In genomic region chr13:45410466-45410865, GRCh38 we compare ENCODE assay signal across 17 cellular contexts. TPM values are rescaled to one million over a fixed set of nuclear protein-coding genes. Genes with fewer than 3 reads are reported as not detected.
DNase-seq lines count a peak whose midpoint lies in the region; ATAC-seq and TF ChIP-seq lines count a peak whose summit lies in the region.
"Had no signal": no experiment of that assay in that cellular context is flagged by ENCODE, and none has a peak within 500 bp of the region (broad histone marks: within the 10 kb centered on the region; RNA-seq: fewer than 3 reads in every experiment).

No MANE protein-coding gene starts in this region.

- POLR2A ChIA-PET in activated CD8-positive, alpha-beta T cell treated with anti-CD3 and anti-CD28 coated beads, Interleukin-2, amount 10 ng/mL, durations not matched to agents 7 days and 5 days (lab: Charles Lee) = interaction anchor here (0.9 kb wide), 1 partner anchor 14 kb away, joined by 3 read pairs; no protein-coding TSS in a partner anchor
- POLR2A ChIA-PET in activated CD8-positive, alpha-beta T cell treated with anti-CD3 and anti-CD28 coated beads for 36 hours (lab: Charles Lee) = no interaction called here

- H3K36me3 Mint-ChIP-seq in activated CD8-positive, alpha-beta T cell treated with anti-CD3 and anti-CD28 coated beads, Interleukin-2, amount 10 ng/mL, durations not matched to agents 7 days and 5 days (ENCODE audit: low read depth) = peaks cover 34% of the 10 kb centered on the region
- H3K36me3 Mint-ChIP-seq in activated CD8-positive, alpha-beta T cell treated with anti-CD3 and anti-CD28 coated beads for 36 hours (ENCODE audit: low read depth) = peaks cover 25% of the 10 kb centered on the region

- H3K4me3 Mint-ChIP-seq in activated CD8-positive, alpha-beta T cell treated with anti-CD3 and anti-CD28 coated beads, Interleukin-2, amount 10 ng/mL, durations not matched to agents 7 days and 5 days = no peak overlapping the region
- H3K4me3 Mint-ChIP-seq in activated CD8-positive, alpha-beta T cell treated with anti-CD3 and anti-CD28 coated beads for 36 hours = no peak overlapping the region
- H3K4me3 Mint-ChIP-seq: CD8-positive, alpha-beta T cell; H9 had no signal

- peaks cover 20% of the 10 kb centered on the region for H3K4me1 Mint-ChIP-seq in activated CD8-positive, alpha-beta T cell treated with anti-CD3 and anti-CD28 coated beads, Interleukin-2, amount 10 ng/mL, durations not matched to agents 7 days and 5 days (ENCODE audit: low read depth)
- peaks cover 28% of the 10 kb centered on the region for H3K4me1 Mint-ChIP-seq in activated CD8-positive, alpha-beta T cell treated with anti-CD3 and anti-CD28 coated beads for 36 hours (ENCODE audit: low read depth)

- TF ChIP-seq POLR2A in esophagus muscularis mucosa (IDR thresholded peaks at IDR 0.05; ENCODE audit: low read depth) = no peak

- intact Hi-C loops in activated CD8-positive, alpha-beta T cell treated with anti-CD3 and anti-CD28 coated beads for 36 hours (cut with micrococcal nuclease) = no loop called here
- intact Hi-C loops in esophagus muscularis mucosa (cut with DNase I) = no loop called here
- intact Hi-C loops in psoas muscle (cut with DNase I) = no loop called here

- no peak overlapping the region for H3K27ac Mint-ChIP-seq in activated CD8-positive, alpha-beta T cell treated with anti-CD3 and anti-CD28 coated beads, Interleukin-2, amount 10 ng/mL, durations not matched to agents 7 days and 5 days
- H3K27ac Mint-ChIP-seq in activated CD8-positive, alpha-beta T cell treated with anti-CD3 and anti-CD28 coated beads for 36 hours = no peak overlapping the region
- H3K27ac Mint-ChIP-seq: CD8-positive, alpha-beta T cell had no signal

- no peaks in the 10 kb centered on the region for H3K9me3 Mint-ChIP-seq in activated CD8-positive, alpha-beta T cell treated with anti-CD3 and anti-CD28 coated beads, Interleukin-2, amount 10 ng/mL, durations not matched to agents 7 days and 5 days (ENCODE audit: insufficient read depth)
- H3K9me3 Mint-ChIP-seq in activated CD8-positive, alpha-beta T cell treated with anti-CD3 and anti-CD28 coated beads for 36 hours = no peaks in the 10 kb centered on the region
- H3K9me3 Mint-ChIP-seq: CD8-positive, alpha-beta T cell; H9 had no signal

- no peaks in the 10 kb centered on the region for H3K27me3 Mint-ChIP-seq in activated CD8-positive, alpha-beta T cell treated with anti-CD3 and anti-CD28 coated beads, Interleukin-2, amount 10 ng/mL, durations not matched to agents 7 days and 5 days (ENCODE audit: low read depth)
- H3K27me3 Mint-ChIP-seq in activated CD8-positive, alpha-beta T cell treated with anti-CD3 and anti-CD28 coated beads for 36 hours = no peaks in the 10 kb centered on the region

- H3K4me3 ChIP-seq in esophagus muscularis mucosa = no peak overlapping the region
- H3K4me3 ChIP-seq in psoas muscle = no peak overlapping the region
- H3K4me3 ChIP-seq: A549 had no signal

- no peak for TF ChIP-seq CTCF in activated CD8-positive, alpha-beta T cell treated with anti-CD3 and anti-CD28 coated beads for 36 hours (IDR thresholded peaks at IDR 0.05)
- no peak for TF ChIP-seq CTCF in esophagus muscularis mucosa (IDR thresholded peaks at IDR 0.05)
- TF ChIP-seq CTCF in psoas muscle (IDR thresholded peaks at IDR 0.05) = no peak

- CTCF ChIA-PET in activated CD8-positive, alpha-beta T cell treated with anti-CD3 and anti-CD28 coated beads, Interleukin-2, amount 10 ng/mL, durations not matched to agents 7 days and 5 days (lab: Charles Lee) = interaction anchor here (3.2 kb wide), 1 partner anchor 11 kb away, joined by 13 read pairs; no protein-coding TSS in a partner anchor
- CTCF ChIA-PET in activated CD8-positive, alpha-beta T cell treated with anti-CD3 and anti-CD28 coated beads for 36 hours (lab: Charles Lee) = interaction anchor here (1.1 kb wide), 1 partner anchor 40 kb away, joined by 3 read pairs; no protein-coding TSS in a partner anchor

- ATAC-seq in activated CD8-positive, alpha-beta T cell treated with anti-CD3 and anti-CD28 coated beads, Interleukin-2, amount 10 ng/mL, durations not matched to agents 7 days and 5 days = no peak
- ATAC-seq in activated CD8-positive, alpha-beta T cell treated with anti-CD3 and anti-CD28 coated beads for 36 hours = no peak
- no peak for ATAC-seq in psoas muscle
- no peak for ATAC-seq in GM18867 (IDR thresholded peaks at IDR 0.05; ENCODE audit: unreplicated experiment)
- no peak for ATAC-seq in GM21515 (IDR thresholded peaks at IDR 0.05; ENCODE audit: unreplicated experiment)
- ATAC-seq: A549; CD8-positive, alpha-beta T cell had no signal

- WGBS in esophagus muscularis mucosa = 92% methylated on average over 12 of the region's 12 CpGs
- 91 to 96% (median 92%) methylated on average over 12 of the region's 12 CpGs for WGBS in psoas muscle, 3 donors

- H3K27ac ChIP-seq in esophagus muscularis mucosa (replicated peaks in 1 of 4) (no peak overlapping the region), psoas muscle (peak overlapping the region; percentile 84)
- H3K27ac ChIP-seq: 22Rv1, A549, C4-2B had no signal

- TF ChIP-seq EP300 in esophagus muscularis mucosa (IDR thresholded peaks at IDR 0.05) = no peak

- H3K36me3 ChIP-seq in esophagus muscularis mucosa (peaks cover 28 to 56% (median 47%) of the 10 kb centered on the region in 4 donors), psoas muscle (ENCODE audit: insufficient read depth in 1 of 2, low read depth in 1 of 2) (peaks cover 0 to 56% of the 10 kb centered on the region in 2 donors)

- H3K27me3 ChIP-seq in esophagus muscularis mucosa = no peaks in the 10 kb centered on the region
- no peaks in the 10 kb centered on the region for H3K27me3 ChIP-seq in psoas muscle (ENCODE audit: insufficient read depth in 3 of 3, low read length in 2 of 3)

- H3K4me1 ChIP-seq in esophagus muscularis mucosa (peaks cover 6 to 24% (median 15%) of the 10 kb centered on the region in 4 donors), psoas muscle (peaks cover 48% of the 10 kb centered on the region)

- H3K9me3 ChIP-seq in esophagus muscularis mucosa (no peaks in the 10 kb centered on the region), psoas muscle (no peaks in the 10 kb centered on the region)
- H3K9me3 ChIP-seq: A549 had no signal

- peak; percentile 4 for DNase-seq in activated CD8-positive, alpha-beta T cell treated with anti-CD3 and anti-CD28 coated beads, Interleukin-2, amount 10 ng/mL, durations not matched to agents 7 days and 5 days
- DNase-seq in activated CD8-positive, alpha-beta T cell treated with anti-CD3 and anti-CD28 coated beads for 36 hours = no peak
- peak; percentile 78 for DNase-seq in esophagus muscularis mucosa (ENCODE audit: extremely low spot score)
- DNase-seq in psoas muscle = no peak
- DNase-seq in NCI-H187 (lab: John Stamatoyannopoulos, UW) = no peak
- DNase-seq: AML-193, Calu3, DMS79 treated with DMSO at 0.1 percent for 48 hours, GF-D8, H9, KG1 had no signal

RNA-seq across cellular contexts. Expression of gene SLC25A30, which starts 7.7 kb away (rescaled TPM):
- total RNA-seq in activated CD8-positive, alpha-beta T cell treated with anti-CD3 and anti-CD28 coated beads, Interleukin-2, amount 10 ng/mL, durations not matched to agents 7 days and 5 days = 10 to 100 TPM; 19.0 to 19.7 TPM
- 10 to 100 TPM; 18.9 to 21.2 TPM for total RNA-seq in activated CD8-positive, alpha-beta T cell treated with anti-CD3 and anti-CD28 coated beads for 36 hours
- total RNA-seq in esophagus muscularis mucosa = 10 to 100 TPM in 3 of 4 donors, 1 to 10 TPM in 1; 8.8 to 13.4 (median 10.3) TPM
- 10 to 100 TPM; 21.7 to 69.8 (median 53.4) TPM for total RNA-seq in psoas muscle
- 10 to 100 TPM in 2 of 3 donors, 1 to 10 TPM in 1; 6.2 to 42.8 (median 19.3) TPM for polyA plus RNA-seq in psoas muscle

RNA-seq across cellular contexts. Expression of gene COG3, which starts 54.3 kb away (rescaled TPM):
- total RNA-seq in activated CD8-positive, alpha-beta T cell treated with anti-CD3 and anti-CD28 coated beads, Interleukin-2, amount 10 ng/mL, durations not matched to agents 7 days and 5 days = 10 to 100 TPM; 22.0 to 23.1 TPM
- total RNA-seq in activated CD8-positive, alpha-beta T cell treated with anti-CD3 and anti-CD28 coated beads for 36 hours = 10 to 100 TPM; 19.9 to 22.1 TPM
- total RNA-seq in esophagus muscularis mucosa = 10 to 100 TPM; 17.7 to 28.2 (median 21.3) TPM
- 10 to 100 TPM; 10.1 to 18.5 (median 13.8) TPM for total RNA-seq in psoas muscle
- 10 to 100 TPM in 2 of 3 donors, 1 to 10 TPM in 1; 7.5 to 19.1 (median 13.2) TPM for polyA plus RNA-seq in psoas muscle

Comparison
In these comparisons a context has a peak if more than half of its experiments do, and no peak if none do; other contexts are left out.
1. DNase-seq: peak in activated CD8-positive, alpha-beta T cell treated with anti-CD3 and anti-CD28 coated beads, Interleukin-2, amount 10 ng/mL, durations not matched to agents 7 days and 5 days (single experiment) and esophagus muscularis mucosa (single experiment); none in activated CD8-positive, alpha-beta T cell treated with anti-CD3 and anti-CD28 coated beads for 36 hours (single experiment), psoas muscle (0 of 2) and NCI-H187 (0 of 2).